ENCODE assay signal across 12 cellular contexts in genomic region chr11:11884774-11885481, GRCh38. TPM values are rescaled to one million over a fixed set of nuclear protein-coding genes. Genes with fewer than 3 reads are reported as not detected.
DNase-seq lines count a peak whose midpoint lies in the region; ATAC-seq and TF ChIP-seq lines count a peak whose summit lies in the region.
"Had no signal": no experiment of that assay in that cellular context is flagged by ENCODE, and none has a peak within 500 bp of the region (broad histone marks: within the 10 kb centered on the region; RNA-seq: fewer than 3 reads in every experiment).

No MANE protein-coding gene starts in this region.

- DNase-seq in activated CD8-positive, alpha-beta T cell treated with anti-CD3 and anti-CD28 coated beads for 36 hours: peak; percentile 12
- DNase-seq in iPS-NIHi7 (ENCODE audit: extremely low spot score) (no peak), glomerular visceral epithelial cell (ENCODE audit: extremely low spot score) (no peak), pons (ENCODE audit: low spot score) (no peak)
- no peak for DNase-seq in activated naive CD4-positive, alpha-beta T cell treated with anti-CD3 and anti-CD28 coated beads for 36 hours
- DNase-seq: DMS 273 treated with DMSO at 0.1 percent for 48 hours, NCI-H2081, SIG-M5 had no signal

- peaks cover 48% of the 10 kb centered on the region for H3K4me1 Mint-ChIP-seq in activated CD8-positive, alpha-beta T cell treated with anti-CD3 and anti-CD28 coated beads for 36 hours (ENCODE audit: low read depth)
- peaks cover 26% of the 10 kb centered on the region for H3K4me1 Mint-ChIP-seq in activated naive CD4-positive, alpha-beta T cell treated with anti-CD3 and anti-CD28 coated beads for 36 hours (ENCODE audit: low read depth)

- TF ChIP-seq CTCF in activated CD8-positive, alpha-beta T cell treated with anti-CD3 and anti-CD28 coated beads for 36 hours (IDR thresholded peaks at IDR 0.05): no peak

- peaks cover 56% of the 10 kb centered on the region for H3K36me3 Mint-ChIP-seq in activated CD8-positive, alpha-beta T cell treated with anti-CD3 and anti-CD28 coated beads for 36 hours (ENCODE audit: low read depth)
- peaks cover 46% of the 10 kb centered on the region for H3K36me3 Mint-ChIP-seq in activated naive CD4-positive, alpha-beta T cell treated with anti-CD3 and anti-CD28 coated beads for 36 hours (ENCODE audit: low read depth)

- ATAC-seq in GM18505 (IDR thresholded peaks at IDR 0.05; ENCODE audit: unreplicated experiment) (peak; percentile 81), GM19463 (IDR thresholded peaks at IDR 0.05; ENCODE audit: unreplicated experiment) (peak; percentile 89), HG03064 (IDR thresholded peaks at IDR 0.05; ENCODE audit: low read depth, unreplicated experiment) (peak; percentile 91)
- peak; percentile 61 for ATAC-seq in activated CD8-positive, alpha-beta T cell treated with anti-CD3 and anti-CD28 coated beads for 36 hours

- H3K9me3 Mint-ChIP-seq in activated CD8-positive, alpha-beta T cell treated with anti-CD3 and anti-CD28 coated beads for 36 hours: no peaks in the 10 kb centered on the region
- no peaks in the 10 kb centered on the region for H3K9me3 Mint-ChIP-seq in activated naive CD4-positive, alpha-beta T cell treated with anti-CD3 and anti-CD28 coated beads for 36 hours
- H3K9me3 Mint-ChIP-seq: dendritic cell treated with granulocyte-macrophage colony-stimulating factor and Interleukin-4, amounts not matched to agents 40 ng/mL and 50 ng/mL, for 4 days had no signal

- TF ChIP-seq POLR2A in GM18505 (IDR thresholded peaks at IDR 0.05; ENCODE audit: borderline replicate concordance, extremely low read depth, insufficient read depth, insufficient read length): no peak

- H3K27me3 Mint-ChIP-seq in activated CD8-positive, alpha-beta T cell treated with anti-CD3 and anti-CD28 coated beads for 36 hours: no peaks in the 10 kb centered on the region
- H3K27me3 Mint-ChIP-seq in activated naive CD4-positive, alpha-beta T cell treated with anti-CD3 and anti-CD28 coated beads for 36 hours (ENCODE audit: low read depth): no peaks in the 10 kb centered on the region
- H3K27me3 Mint-ChIP-seq: dendritic cell treated with granulocyte-macrophage colony-stimulating factor and Interleukin-4, amounts not matched to agents 40 ng/mL and 50 ng/mL, for 4 days had no signal

- peak overlapping the region; percentile 57 for H3K27ac Mint-ChIP-seq in activated CD8-positive, alpha-beta T cell treated with anti-CD3 and anti-CD28 coated beads for 36 hours
- H3K27ac Mint-ChIP-seq in activated naive CD4-positive, alpha-beta T cell treated with anti-CD3 and anti-CD28 coated beads for 36 hours: no peak overlapping the region
- H3K27ac Mint-ChIP-seq: dendritic cell treated with granulocyte-macrophage colony-stimulating factor and Interleukin-4, amounts not matched to agents 40 ng/mL and 50 ng/mL, for 4 days had no signal

- intact Hi-C loops in activated CD8-positive, alpha-beta T cell treated with anti-CD3 and anti-CD28 coated beads for 36 hours (cut with micrococcal nuclease): loop anchor here (5.0 kb wide), 1 partner anchor 33 kb away; no protein-coding TSS in a partner anchor
- intact Hi-C loops in activated naive CD4-positive, alpha-beta T cell treated with anti-CD3 and anti-CD28 coated beads for 36 hours (cut with micrococcal nuclease): no loop called here

- POLR2A ChIA-PET in activated CD8-positive, alpha-beta T cell treated with anti-CD3 and anti-CD28 coated beads for 36 hours (lab: Charles Lee): interaction anchor here (0.7 kb wide), 1 partner anchor 917 kb away, joined by 3 read pairs; no protein-coding TSS in a partner anchor

- CTCF ChIA-PET in activated CD8-positive, alpha-beta T cell treated with anti-CD3 and anti-CD28 coated beads for 36 hours (lab: Charles Lee): no interaction called here
- CTCF ChIA-PET in activated naive CD4-positive, alpha-beta T cell treated with anti-CD3 and anti-CD28 coated beads for 36 hours (lab: Charles Lee): interaction anchor here (0.6 kb wide), 1 partner anchor 28 kb away, joined by 3 read pairs; no protein-coding TSS in a partner anchor

- H3K4me3 Mint-ChIP-seq in activated CD8-positive, alpha-beta T cell treated with anti-CD3 and anti-CD28 coated beads for 36 hours: no peak overlapping the region
- no peak overlapping the region for H3K4me3 Mint-ChIP-seq in activated naive CD4-positive, alpha-beta T cell treated with anti-CD3 and anti-CD28 coated beads for 36 hours
- H3K4me3 Mint-ChIP-seq: dendritic cell treated with granulocyte-macrophage colony-stimulating factor and Interleukin-4, amounts not matched to agents 40 ng/mL and 50 ng/mL, for 4 days had no signal

RNA-seq across cellular contexts. Expression of gene USP47, which starts 43.2 kb away (rescaled TPM):
- 10 to 100 TPM; 37.8 to 39.7 TPM for total RNA-seq in activated CD8-positive, alpha-beta T cell treated with anti-CD3 and anti-CD28 coated beads for 36 hours
- 10 to 100 TPM; 52.4 to 56.0 TPM for total RNA-seq in activated naive CD4-positive, alpha-beta T cell treated with anti-CD3 and anti-CD28 coated beads for 36 hours
